ENCODE assay signal across 27 cellular contexts in the genomic region with DNA sequence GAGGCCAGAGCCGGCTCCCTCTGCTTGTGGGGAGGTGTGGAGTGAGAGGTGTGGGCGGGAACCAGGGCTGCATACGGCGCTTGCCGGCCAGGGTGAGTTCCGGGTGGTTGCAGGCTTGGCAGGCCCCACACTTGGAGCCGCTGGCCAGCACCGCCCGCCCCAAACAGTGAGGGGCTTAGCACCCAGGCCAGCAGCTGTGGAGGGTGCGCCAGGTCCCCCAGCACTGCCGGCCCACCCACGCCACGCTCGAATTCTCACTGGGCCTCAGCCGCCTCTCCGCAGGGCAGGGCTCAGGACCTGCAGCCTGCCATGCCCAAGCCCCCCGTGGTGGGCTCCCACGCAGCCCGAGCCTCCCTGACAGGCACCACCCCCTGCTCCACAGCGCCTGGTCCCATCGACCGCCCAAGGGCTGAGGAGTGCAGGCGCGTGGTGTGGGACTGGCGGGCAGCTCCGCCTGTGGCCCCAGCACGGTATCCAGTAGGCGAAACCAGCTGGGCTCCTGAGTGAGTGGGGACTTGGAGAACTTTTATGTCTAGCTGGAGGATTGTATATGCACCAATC.
A peak's percentile ranks its signal among the peaks of the same experiment; 100 is the strongest.
DNase-seq lines count a peak whose midpoint lies in the region; ATAC-seq, FAIRE-seq and TF ChIP-seq lines count a peak whose summit lies in the region.
"Had no signal": no experiment of that assay in that cellular context is flagged by ENCODE, and none has a peak within 500 bp of the region (broad histone marks: within the 10 kb centered on the region; RNA-seq: fewer than 3 reads in every experiment).

No MANE protein-coding gene starts in this region.

- no peak overlapping the region for H2BK120ac ChIP-seq in neuronal stem cell (ENCODE audit: low read depth, low read length)

- no peak overlapping the region for H4K91ac ChIP-seq in neuronal stem cell (ENCODE audit: low read depth, low read length, poor library complexity)

- intact Hi-C loops in K562 (cut with micrococcal nuclease) = no loop called here

- no peak overlapping the region for H2AFZ ChIP-seq in K562 (ENCODE audit: low read depth, low read length)
- no peak overlapping the region for H2AFZ ChIP-seq in neuronal stem cell (ENCODE audit: low read length)

- peaks cover 8% of the 10 kb centered on the region for H3K27me3 Mint-ChIP-seq in stimulated activated naive CD8-positive, alpha-beta T cell treated with anti-CD3 and anti-CD28 coated beads, Interleukin-15, amount 100 ng/mL, for 72 hours

- no peaks in the 10 kb centered on the region for H3K9me1 ChIP-seq in K562 (ENCODE audit: control insufficient read depth, insufficient read depth, low read length)

- H3K4me1 Mint-ChIP-seq in stimulated activated naive CD8-positive, alpha-beta T cell treated with anti-CD3 and anti-CD28 coated beads, Interleukin-15, amount 100 ng/mL, for 72 hours = no peaks in the 10 kb centered on the region
- H3K4me1 Mint-ChIP-seq: CD4-positive, CD25-positive, alpha-beta regulatory T cell; CD8-positive, alpha-beta memory T cell had no signal

- H3K4me2 ChIP-seq in K562 (ENCODE audit: insufficient read depth, low read length) = no peak overlapping the region
- H3K4me2 ChIP-seq in neuronal stem cell (ENCODE audit: insufficient read depth, low read length, poor library complexity, severe bottlenecking) = no peak overlapping the region
- H3K4me2 ChIP-seq: BLaER1 had no signal

- H3K27ac ChIP-seq in K562 (ENCODE audit: extremely low read depth, low read depth, low read length) (no peak overlapping the region), neuronal stem cell (replicated peaks; ENCODE audit: low read length) (no peak overlapping the region)
- H3K27ac ChIP-seq: BLaER1 had no signal

- no peaks in the 10 kb centered on the region for H3K27me3 ChIP-seq in K562 (ENCODE audit: control insufficient read depth in 2 of 2, insufficient read depth in 2 of 2, low read length in 2 of 2)
- H3K27me3 ChIP-seq in neuronal stem cell (ENCODE audit: control insufficient read depth in 3 of 3, insufficient read depth in 3 of 3, low read depth in 1 of 3, low read length in 3 of 3) = no peaks in the 10 kb centered on the region
- H3K27me3 ChIP-seq: BE2C, BLaER1 had no signal

- BruUV-seq in K562 (replicated peaks; lab: Mats Ljungman, UMichigan) = no TSS peak

- no peak overlapping the region for H3K4ac ChIP-seq in neuronal stem cell (ENCODE audit: low read length)

- H3K4me3 Mint-ChIP-seq in stimulated activated naive CD8-positive, alpha-beta T cell treated with anti-CD3 and anti-CD28 coated beads, Interleukin-15, amount 100 ng/mL, for 72 hours = no peak overlapping the region
- H3K4me3 Mint-ChIP-seq: CD14-positive monocyte; CD4-positive, alpha-beta memory T cell; CD4-positive, CD25-positive, alpha-beta regulatory T cell; CD8-positive, alpha-beta memory T cell had no signal

- no peak overlapping the region for H3K14ac ChIP-seq in neuronal stem cell (ENCODE audit: low read length)

- H3K4me1 ChIP-seq in K562 (replicated peaks in 1 of 2; ENCODE audit: control insufficient read depth in 2 of 2, insufficient read depth in 2 of 2, low read length in 2 of 2) (no peaks in the 10 kb centered on the region; a peak in 1 of 5 replicates), neuronal stem cell (ENCODE audit: control insufficient read depth in 2 of 2, insufficient read depth in 1 of 2, low read depth in 1 of 2, low read length in 2 of 2) (peaks cover under 1 to 7% of the 10 kb centered on the region in 2 donors)
- H3K4me1 ChIP-seq: BE2C had no signal

- no peak for TF ChIP-seq EP300 in K562 (IDR thresholded peaks at IDR 0.05; ENCODE audit: low read length)

- H3K4me3 ChIP-seq in K562 (no peak overlapping the region), neuronal stem cell (ENCODE audit: low read length in 2 of 2) (no peak overlapping the region)
- H3K4me3 ChIP-seq: BLaER1 had no signal

- H3K9ac ChIP-seq in K562 (ENCODE audit: insufficient read depth in 1 of 2, low read depth in 2 of 2, low read length in 2 of 2) = no peak overlapping the region
- H3K9ac ChIP-seq in neuronal stem cell (ENCODE audit: low read depth, low read length, poor library complexity) = no peak overlapping the region
- H3K9ac ChIP-seq: BLaER1 had no signal

- no peaks in the 10 kb centered on the region for H3K79me1 ChIP-seq in neuronal stem cell (ENCODE audit: low read depth, low read length)

- H3K9me3 ChIP-seq in K562 (replicated peaks; ENCODE audit: control insufficient read depth, insufficient read depth, low read depth, low read length) (no peaks in the 10 kb centered on the region), neuronal stem cell (replicated peaks in 1 of 2; ENCODE audit: control insufficient read depth in 2 of 2, insufficient read depth in 1 of 2, low read depth in 1 of 2, low read length in 2 of 2) (no peaks in the 10 kb centered on the region)
- H3K9me3 ChIP-seq: BE2C had no signal

- no peak overlapping the region for H2BK5ac ChIP-seq in neuronal stem cell (ENCODE audit: low read length)

- H4K20me1 ChIP-seq in K562 (replicated peaks; ENCODE audit: control insufficient read depth, insufficient read depth, low read length) = no peaks in the 10 kb centered on the region
- H4K20me1 ChIP-seq: BLaER1 had no signal

- CTCF ChIA-PET in K562 (lab: Yijun Ruan, JAX; ENCODE audit: low intra/inter-chr PET ratio) = no interaction called here

- no peak overlapping the region for H2BK12ac ChIP-seq in neuronal stem cell (ENCODE audit: low read length)

- TF ChIP-seq RAD21 in K562 (CRISPR knock-in tag; conservative IDR thresholded peaks at IDR 0.05 in 1 of 2, IDR thresholded peaks at IDR 0.05 in 1 of 2) = no peak

- no peaks in the 10 kb centered on the region for H3K9me3 Mint-ChIP-seq in stimulated activated naive CD8-positive, alpha-beta T cell treated with anti-CD3 and anti-CD28 coated beads, Interleukin-15, amount 100 ng/mL, for 72 hours
- H3K9me3 Mint-ChIP-seq: CD8-positive, alpha-beta memory T cell had no signal

- FAIRE-seq in K562 (lab: Jason Lieb, UNC) = no peak
- FAIRE-seq: A204.1, GM12891, GM19239 had no signal

- in situ Hi-C loops in K562 (cut with MboI) = no loop called here

- ATAC-seq in stimulated activated naive CD8-positive, alpha-beta T cell treated with anti-CD3 and anti-CD28 coated beads, Interleukin-15, amount 100 ng/mL, for 72 hours = peak; percentile 40
- no peak for ATAC-seq in stimulated activated naive CD8-positive, alpha-beta T cell treated with anti-CD3 and anti-CD28 coated beads, Interleukin-15, Interleukin-2, amounts not matched to agents 100 U/mL and 50 U/mL, for 24 hours
- ATAC-seq in K562 (no peak), HG03097 (IDR thresholded peaks at IDR 0.05; ENCODE audit: low FRiP score, unreplicated experiment) (no peak)

- H3K27ac Mint-ChIP-seq in stimulated activated naive CD8-positive, alpha-beta T cell treated with anti-CD3 and anti-CD28 coated beads, Interleukin-15, amount 100 ng/mL, for 72 hours = no peak overlapping the region
- H3K27ac Mint-ChIP-seq: CD4-positive, CD25-positive, alpha-beta regulatory T cell; CD8-positive, alpha-beta memory T cell had no signal

- H3K23ac ChIP-seq in neuronal stem cell (ENCODE audit: low read depth, low read length, poor library complexity) = peak overlapping the region; percentile 65

- TF ChIP-seq POLR2A in K562 (conservative IDR thresholded peaks at IDR 0.05) = no peak

- DNase-seq in stimulated activated naive CD8-positive, alpha-beta T cell treated with anti-CD3 and anti-CD28 coated beads, Interleukin-15, amount 100 ng/mL, for 72 hours = no peak
- DNase-seq in stimulated activated naive CD8-positive, alpha-beta T cell treated with anti-CD3 and anti-CD28 coated beads, Interleukin-15, Interleukin-2, amounts not matched to agents 100 U/mL and 50 U/mL, for 24 hours = no peak
- DNase-seq in K562 (ENCODE audit: extremely low read depth in 1 of 4, low spot score in 3 of 4) (no peak), neuronal stem cell (ENCODE audit: low spot score) (no peak), GF-D8 (lab: John Stamatoyannopoulos, UW) (no peak), NCI-H187 treated with DMSO at 0.1 percent for 48 hours (lab: John Stamatoyannopoulos, UW) (no peak)
- DNase-seq: 8988T; ACHN; BE2C; C1 segment of cervical spinal cord; CD4-positive, alpha-beta memory T cell; CD4-positive, CD25-positive, alpha-beta regulatory T cell; CD8-positive, alpha-beta memory T cell; COR-L47; DMS 273 treated with DMSO at 0.1 percent for 48 hours; DMS153; DMS53; DMS79; DND-41; EL; GDM1 had no signal

- no peaks in the 10 kb centered on the region for H3K79me2 ChIP-seq in K562 (ENCODE audit: control insufficient read depth, insufficient read depth, low read length)

- H2BK15ac ChIP-seq in neuronal stem cell (ENCODE audit: low read length) = no peak overlapping the region

- H3K18ac ChIP-seq in neuronal stem cell (ENCODE audit: low read length) = peak overlapping the region; percentile 38

- POLR2A ChIA-PET in K562 (lab: Yijun Ruan, JAX) = no interaction called here

- 64% methylated on average over 21 of the region's 28 CpGs for WGBS in K562 (ENCODE audit: insufficient coverage, low coverage, missing lambda C conversion rate)
- WGBS in neuronal stem cell (ENCODE audit: extremely low coverage in 2 of 2, insufficient read length in 2 of 2, insufficient replicate concordance in 1 of 2), 2 donors = no CpG with 5 or more reads among the region's 28 CpGs

- TF ChIP-seq CTCF in K562 (IDR thresholded peaks at IDR 0.05 in 2 of 3, conservative IDR thresholded peaks at IDR 0.05 in 1 of 3; ENCODE audit: insufficient read depth in 2 of 3, low read depth in 1 of 3, low read length in 3 of 3) = no peak

- no peak overlapping the region for H2AK5ac ChIP-seq in neuronal stem cell (ENCODE audit: low read depth, low read length)

- H4K8ac ChIP-seq in neuronal stem cell (ENCODE audit: low read depth, low read length) = no peak overlapping the region

- no peaks in the 10 kb centered on the region for H3K36me3 ChIP-seq in K562 (ENCODE audit: control insufficient read depth, insufficient read depth, low read length)
- no peaks in the 10 kb centered on the region for H3K36me3 ChIP-seq in neuronal stem cell (replicated peaks in 1 of 2; ENCODE audit: control insufficient read depth in 2 of 2, insufficient read depth in 2 of 2, low read length in 2 of 2)
- H3K36me3 ChIP-seq: BE2C, BLaER1 had no signal

TF ChIP-seq in K562, 482 proteins besides CTCF, POLR2A, EP300 and RAD21 (continues in another document):
- no peak for TF ChIP-seq RFX5 (IDR thresholded peaks at IDR 0.05; ENCODE audit: low read depth, low read length)
- TF ChIP-seq, protein P1, sequence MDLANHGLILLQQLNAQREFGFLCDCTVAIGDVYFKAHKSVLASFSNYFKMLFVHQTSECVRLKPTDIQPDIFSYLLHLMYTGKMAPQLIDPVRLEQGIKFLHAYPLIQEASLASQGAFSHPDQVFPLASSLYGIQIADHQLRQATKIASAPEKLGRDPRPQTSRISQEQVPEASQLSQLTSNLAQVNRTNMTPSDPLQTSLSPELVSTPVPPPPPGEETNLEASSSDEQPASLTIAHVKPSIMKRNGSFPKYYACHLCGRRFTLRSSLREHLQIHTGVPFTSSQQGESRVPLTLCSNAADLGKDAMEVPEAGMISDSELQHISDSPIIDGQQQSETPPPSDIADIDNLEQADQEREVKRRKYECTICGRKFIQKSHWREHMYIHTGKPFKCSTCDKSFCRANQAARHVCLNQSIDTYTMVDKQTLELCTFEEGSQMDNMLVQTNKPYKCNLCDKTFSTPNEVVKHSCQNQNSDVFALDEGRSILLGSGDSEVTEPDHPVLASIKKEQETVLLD (IDR thresholded peaks at IDR 0.05) = no peak
